1 cellular context compared by ENCODE assay signal in the genomic region with DNA sequence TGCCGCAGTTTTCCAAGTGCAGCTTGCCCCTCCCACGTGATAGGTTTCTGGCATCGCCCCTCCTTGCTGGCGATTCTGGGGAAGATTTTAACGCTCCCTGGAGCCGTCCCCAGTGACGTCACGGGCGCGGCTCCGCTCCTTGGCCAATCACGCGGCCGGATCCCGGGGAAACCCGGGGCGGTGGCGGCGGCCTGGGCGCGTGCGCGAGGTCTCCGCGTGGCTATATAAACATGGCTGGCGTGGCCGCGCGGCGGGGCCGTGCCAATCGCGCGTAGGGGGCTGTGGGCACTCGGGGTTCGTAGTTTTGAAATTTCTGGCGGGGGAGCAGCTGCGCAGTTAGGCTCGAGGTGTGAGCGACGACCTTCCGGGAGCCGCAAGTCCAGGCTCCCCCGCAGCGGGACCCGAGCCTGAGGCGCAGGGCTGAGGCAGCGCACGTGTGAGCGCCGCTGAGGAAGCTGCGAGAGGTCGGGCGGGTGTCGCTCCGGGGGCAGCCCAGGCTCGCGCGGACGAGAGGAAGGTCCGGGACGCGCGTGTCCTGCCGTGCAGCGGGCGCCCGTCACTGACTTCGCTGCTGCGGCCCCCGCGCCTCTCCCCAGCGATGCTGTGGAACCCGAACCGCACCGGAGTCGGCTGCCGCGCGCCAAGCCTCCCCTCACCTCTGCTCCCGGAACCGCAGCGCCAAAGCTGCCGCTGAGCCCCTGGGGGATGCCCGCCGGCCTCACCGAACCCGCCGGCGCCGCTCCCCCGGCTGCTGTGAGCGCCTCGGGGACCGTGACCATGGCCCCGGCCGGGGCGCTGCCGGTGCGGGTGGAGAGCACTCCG.
A peak's percentile ranks its signal among the peaks of the same experiment; 100 is the strongest.
TF ChIP-seq lines count a peak whose summit lies in the region.

A gene with protein sequence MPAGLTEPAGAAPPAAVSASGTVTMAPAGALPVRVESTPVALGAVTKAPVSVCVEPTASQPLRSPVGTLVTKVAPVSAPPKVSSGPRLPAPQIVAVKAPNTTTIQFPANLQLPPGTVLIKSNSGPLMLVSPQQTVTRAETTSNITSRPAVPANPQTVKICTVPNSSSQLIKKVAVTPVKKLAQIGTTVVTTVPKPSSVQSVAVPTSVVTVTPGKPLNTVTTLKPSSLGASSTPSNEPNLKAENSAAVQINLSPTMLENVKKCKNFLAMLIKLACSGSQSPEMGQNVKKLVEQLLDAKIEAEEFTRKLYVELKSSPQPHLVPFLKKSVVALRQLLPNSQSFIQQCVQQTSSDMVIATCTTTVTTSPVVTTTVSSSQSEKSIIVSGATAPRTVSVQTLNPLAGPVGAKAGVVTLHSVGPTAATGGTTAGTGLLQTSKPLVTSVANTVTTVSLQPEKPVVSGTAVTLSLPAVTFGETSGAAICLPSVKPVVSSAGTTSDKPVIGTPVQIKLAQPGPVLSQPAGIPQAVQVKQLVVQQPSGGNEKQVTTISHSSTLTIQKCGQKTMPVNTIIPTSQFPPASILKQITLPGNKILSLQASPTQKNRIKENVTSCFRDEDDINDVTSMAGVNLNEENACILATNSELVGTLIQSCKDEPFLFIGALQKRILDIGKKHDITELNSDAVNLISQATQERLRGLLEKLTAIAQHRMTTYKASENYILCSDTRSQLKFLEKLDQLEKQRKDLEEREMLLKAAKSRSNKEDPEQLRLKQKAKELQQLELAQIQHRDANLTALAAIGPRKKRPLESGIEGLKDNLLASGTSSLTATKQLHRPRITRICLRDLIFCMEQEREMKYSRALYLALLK (plus strand): TSS at position 217 of the 822 bp plus-strand sequence. CDS start 489 bp downstream, at position 706.

TF ChIP-seq in GM23338, 12 proteins besides CTCF, POLR2A, EP300 and RAD21 (continued from another document):
- no peak for TF ChIP-seq ZNF462 (CRISPR knock-in tag; IDR thresholded peaks at IDR 0.05)
- peak; percentile 99 for TF ChIP-seq CREB1 (CRISPR knock-in tag; IDR thresholded peaks at IDR 0.05; ENCODE audit: low read depth)
- TF ChIP-seq REST (IDR thresholded peaks at IDR 0.05; ENCODE audit: unreplicated experiment) = no peak
- TF ChIP-seq POLR2AphosphoS5 (IDR thresholded peaks at IDR 0.05; ENCODE audit: low read depth) = peak; percentile 81
- no peak for TF ChIP-seq NANOG (IDR thresholded peaks at IDR 0.05; ENCODE audit: borderline replicate concordance)
- TF ChIP-seq JUNB (IDR thresholded peaks at IDR 0.05; ENCODE audit: unreplicated experiment) = no peak
- TF ChIP-seq EZH2phosphoT487 (IDR thresholded peaks at IDR 0.05; ENCODE audit: unreplicated experiment) = no peak
